Comparison of ENCODE assay signal across 8 cellular contexts in genomic region chr10:52314007-52314821, GRCh38. TPM values are rescaled to one million over a fixed set of nuclear protein-coding genes. Genes with fewer than 3 reads are reported as not detected.
DNase-seq lines count a peak whose midpoint lies in the region; ATAC-seq, FAIRE-seq and TF ChIP-seq lines count a peak whose summit lies in the region.

A gene with protein sequence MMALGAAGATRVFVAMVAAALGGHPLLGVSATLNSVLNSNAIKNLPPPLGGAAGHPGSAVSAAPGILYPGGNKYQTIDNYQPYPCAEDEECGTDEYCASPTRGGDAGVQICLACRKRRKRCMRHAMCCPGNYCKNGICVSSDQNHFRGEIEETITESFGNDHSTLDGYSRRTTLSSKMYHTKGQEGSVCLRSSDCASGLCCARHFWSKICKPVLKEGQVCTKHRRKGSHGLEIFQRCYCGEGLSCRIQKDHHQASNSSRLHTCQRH (plus strand): TSS chr10:52314281. CDS start chr10:52314435, 154 bp downstream.

- no peak within 1 kb of the TSS for H2BK120ac ChIP-seq in H1 (replicated peaks; ENCODE audit: low read depth, low read length)

- H3K4me2 ChIP-seq in SK-N-SH (peak within 1 kb of the TSS; percentile 83), H1 (ENCODE audit: insufficient read depth in 1 of 2, low read depth in 2 of 2, low read length in 2 of 2) (peak within 1 kb of the TSS; percentile 78 to 87)

- no peaks in the 10 kb centered on the region for H3K9me3 ChIP-seq in SK-N-SH
- no peaks in the 10 kb centered on the region for H3K9me3 ChIP-seq in H1 (ENCODE audit: insufficient read depth in 2 of 2, low read depth in 1 of 2, low read length in 1 of 2)
- no peaks in the 10 kb centered on the region for H3K9me3 ChIP-seq in lower lobe of right lung
- no peaks in the 10 kb centered on the region for H3K9me3 ChIP-seq in stomach smooth muscle (ENCODE audit: control insufficient read depth in 2 of 2, low read length in 2 of 2)

- intact Hi-C loops in lower lobe of right lung (cut with DNase I), result loop anchor here (5.0 kb wide), 1 partner anchor 168 kb away; no protein-coding TSS in a partner anchor

- no peak within 1 kb of the TSS for H3K14ac ChIP-seq in H1 (ENCODE audit: insufficient read length)

- no peak; a peak in 1 of 4 replicates for TF ChIP-seq EP300 in SK-N-SH (IDR thresholded peaks at IDR 0.05; ENCODE audit: borderline replicate concordance in 1 of 2, low read depth in 1 of 2, low read length in 1 of 2)
- no peak for TF ChIP-seq EP300 in H1 (IDR thresholded peaks at IDR 0.05; ENCODE audit: borderline replicate concordance in 1 of 2, low read depth in 2 of 2, low read length in 2 of 2)

- H3K9ac ChIP-seq in SK-N-SH (peak within 1 kb of the TSS; percentile 89), H1 (replicated peaks in 1 of 4; ENCODE audit: extremely low read depth in 1 of 4, low read depth in 3 of 4, low read length in 3 of 4) (no peak within 1 kb of the TSS; a peak in 1 of 7 replicates), stomach smooth muscle (ENCODE audit: low read length in 2 of 2) (no peak within 1 kb of the TSS)

- peak within 1 kb of the TSS; percentile 95 for H3K27ac ChIP-seq in SK-N-SH (ENCODE audit: low read depth in 2 of 2, low read length in 1 of 2)
- no peak within 1 kb of the TSS for H3K27ac ChIP-seq in H1 (ENCODE audit: low read depth, low read length)
- no peak within 1 kb of the TSS for H3K27ac ChIP-seq in lower lobe of right lung
- no peak within 1 kb of the TSS for H3K27ac ChIP-seq in stomach smooth muscle (ENCODE audit: low read length)

- no peak within 1 kb of the TSS; the same call in 1 of the 2 replicates for H4K8ac ChIP-seq in H1 (ENCODE audit: extremely low read depth, insufficient read depth, low read length)

- H4K5ac ChIP-seq in H1 (ENCODE audit: insufficient read length, low read depth, low read length), result no peak within 1 kb of the TSS

- TF ChIP-seq CTCF in GM06990 (IDR thresholded peaks at IDR 0.05; ENCODE audit: insufficient read depth, low read length, poor library complexity, severe bottlenecking) (peak; percentile 59), SK-N-SH (IDR thresholded peaks at IDR 0.05) (peak; percentile 94), H1 (IDR thresholded peaks at IDR 0.05; ENCODE audit: control extremely low read depth in 1 of 3, insufficient read depth in 1 of 3, low read depth in 1 of 3, low read length in 3 of 3) (peak; percentile 77 to 90 (median 85)), lower lobe of right lung (IDR thresholded peaks at IDR 0.05) (peak; percentile 66)

- H2BK15ac ChIP-seq in H1 (ENCODE audit: low read length), result no peak within 1 kb of the TSS

- H2AFZ ChIP-seq in SK-N-SH (ENCODE audit: low read depth), result peak within 1 kb of the TSS; percentile 81
- peak within 1 kb of the TSS; percentile 84; the same call in 1 of the 2 replicates for H2AFZ ChIP-seq in H1 (ENCODE audit: low read length)

- WGBS in SK-N-SH (ENCODE audit: low lambda C conversion rate), result 1% methylated on average over 29 of the region's 53 CpGs
- WGBS in H1 (ENCODE audit: extremely low coverage in 1 of 2, insufficient coverage in 1 of 2, insufficient read length in 1 of 2, insufficient replicate concordance in 2 of 2, low coverage in 1 of 2, low lambda C conversion rate in 2 of 2, missing lambda C conversion rate in 1 of 2), 2 experiments, result 3% methylated on average over 49 of the region's 53 CpGs; no CpG with 5 or more reads in 1 of the 2 experiments

- H3K4me1 ChIP-seq in SK-N-SH (ENCODE audit: control insufficient read depth in 1 of 2, insufficient read depth in 2 of 2, low read depth in 1 of 2, low read length in 1 of 2), result peaks cover 6 to 8% of the 10 kb centered on the region in 2 experiments; a peak in 2 of 4 replicates
- peaks cover 4 to 8% (median 6%) of the 10 kb centered on the region in 4 experiments; a peak in 6 of 7 replicates for H3K4me1 ChIP-seq in H1 (replicated peaks in 1 of 4; ENCODE audit: control insufficient read depth in 3 of 4, insufficient read depth in 4 of 4, low read length in 3 of 4)
- H3K4me1 ChIP-seq in lower lobe of right lung, result peaks cover 18% of the 10 kb centered on the region
- H3K4me1 ChIP-seq in stomach smooth muscle (ENCODE audit: control insufficient read depth, insufficient read depth, low read length), result peaks cover 17% of the 10 kb centered on the region

- no peak within 1 kb of the TSS for H2BK20ac ChIP-seq in H1 (ENCODE audit: low read length)

- CTCF ChIA-PET in SK-N-SH (lab: Yijun Ruan, JAX) (interaction anchor here (0.6 to 12.8 kb wide), 19 partner anchors 12 to 779 kb away, joined by 3 to 185 read pairs (median 4); no protein-coding TSS in a partner anchor), H1 (lab: Charles Lee; ENCODE audit: partially characterized antibody) (interaction anchor here (0.6 to 9.2 kb wide), 14 partner anchors 12 to 466 kb away, joined by 3 to 136 read pairs (median 3); no protein-coding TSS in a partner anchor)

- H3K79me2 ChIP-seq in SK-N-SH (ENCODE audit: insufficient read depth) (peaks cover 48% of the 10 kb centered on the region), H1 (ENCODE audit: control insufficient read depth in 1 of 2, insufficient read depth in 2 of 2, low read length in 2 of 2) (no peaks in the 10 kb centered on the region)

- H3K79me1 ChIP-seq in H1 (ENCODE audit: low read depth, low read length), result no peaks in the 10 kb centered on the region

- peak; percentile 52 for TF ChIP-seq RAD21 in SK-N-SH (IDR thresholded peaks at IDR 0.05; ENCODE audit: low read length)
- peak; percentile 65 to 75 for TF ChIP-seq RAD21 in H1 (IDR thresholded peaks at IDR 0.05 in 1 of 2, conservative IDR thresholded peaks at IDR 0.05 in 1 of 2; ENCODE audit: low read depth in 2 of 2, low read length in 2 of 2)

- peaks cover 4% of the 10 kb centered on the region; the same call in 1 of the 2 replicates for H3K23me2 ChIP-seq in H1 (ENCODE audit: low read depth, low read length)

- H3K36me3 ChIP-seq in GM06990 (ENCODE audit: control insufficient read depth, insufficient read depth, low read length), result no peaks in the 10 kb centered on the region
- peaks cover 12 to 19% of the 10 kb centered on the region in 2 experiments for H3K36me3 ChIP-seq in SK-N-SH (replicated peaks in 1 of 2; ENCODE audit: control insufficient read depth in 1 of 2, insufficient read depth in 2 of 2, low read length in 1 of 2)
- H3K36me3 ChIP-seq in H1 (ENCODE audit: control insufficient read depth in 2 of 4, insufficient read depth in 4 of 4, low read length in 3 of 4), result no peaks in the 10 kb centered on the region
- H3K36me3 ChIP-seq in lower lobe of right lung, result no peaks in the 10 kb centered on the region
- no peaks in the 10 kb centered on the region for H3K36me3 ChIP-seq in stomach smooth muscle (ENCODE audit: control insufficient read depth in 2 of 2, insufficient read depth in 2 of 2, low read length in 2 of 2)

- H4K91ac ChIP-seq in H1 (replicated peaks; ENCODE audit: insufficient read length, low read length), result no peak within 1 kb of the TSS

- H3K27me3 ChIP-seq in GM06990 (replicated peaks; ENCODE audit: control insufficient read depth, insufficient read depth, low read length) (peaks cover 6% of the 10 kb centered on the region), SK-N-SH (ENCODE audit: insufficient read depth) (no peaks in the 10 kb centered on the region), H1 (replicated peaks in 1 of 4; ENCODE audit: control insufficient read depth in 3 of 4, extremely low read depth in 1 of 4, insufficient read depth in 3 of 4, low read length in 3 of 4) (peaks cover 46 to 75% (median 64%) of the 10 kb centered on the region in 4 experiments), lower lobe of right lung (ENCODE audit: low read depth) (peaks cover 29% of the 10 kb centered on the region), stomach smooth muscle (ENCODE audit: control insufficient read depth in 1 of 2, insufficient read depth in 2 of 2, low read length in 2 of 2) (peaks cover 18 to 32% of the 10 kb centered on the region in 2 donors)

- TF ChIP-seq POLR2A in H1 (IDR thresholded peaks at IDR 0.05; ENCODE audit: control extremely low read depth in 1 of 2, low read depth in 2 of 2, low read length in 2 of 2), result peak in 1 of 2 experiments; percentile 54; a peak in 1 of 3 replicates

- no peak within 1 kb of the TSS for H2BK12ac ChIP-seq in H1 (ENCODE audit: low read depth, low read length)

- no peak within 1 kb of the TSS for H3K4me3 ChIP-seq in GM06990 (replicated peaks; ENCODE audit: low read depth, low read length)
- H3K4me3 ChIP-seq in SK-N-SH (ENCODE audit: low read depth in 2 of 2, low read length in 1 of 2), result peak within 1 kb of the TSS; percentile 95 to 99
- peak within 1 kb of the TSS; percentile 57 to 71 (median 66) for H3K4me3 ChIP-seq in H1 (ENCODE audit: extremely low read depth in 1 of 4, insufficient read depth in 2 of 4, low read depth in 3 of 4, low read length in 4 of 4)
- H3K4me3 ChIP-seq in lower lobe of right lung, result peak within 1 kb of the TSS; percentile 61
- peak within 1 kb of the TSS; percentile 52 to 74 for H3K4me3 ChIP-seq in stomach smooth muscle (ENCODE audit: low read length in 2 of 2)

- no peak within 1 kb of the TSS for H3K4ac ChIP-seq in H1 (replicated peaks; ENCODE audit: insufficient read length, low read depth, low read length)

- FAIRE-seq in H1 (lab: Jason Lieb, UNC), result no peak

- no peaks in the 10 kb centered on the region for H3K9me2 ChIP-seq in SK-N-SH

- H3F3A ChIP-seq in SK-N-SH (replicated peaks; ENCODE audit: insufficient read depth), result peaks cover 44% of the 10 kb centered on the region

- H3K23ac ChIP-seq in H1 (ENCODE audit: insufficient read length), result no peak within 1 kb of the TSS

- ATAC-seq in HG02884 (IDR thresholded peaks at IDR 0.05; ENCODE audit: unreplicated experiment) (peak; percentile 54), lower lobe of right lung (peak; percentile 88 to 91), HG03025 (IDR thresholded peaks at IDR 0.05; ENCODE audit: low FRiP score, unreplicated experiment) (no peak), HG03521 (IDR thresholded peaks at IDR 0.05; ENCODE audit: unreplicated experiment) (no peak)

- POLR2A ChIA-PET in SK-N-SH (lab: Yijun Ruan, JAX), result interaction anchor here (0.5 to 1.1 kb wide), 6 partner anchors 8 to 308 kb away, joined by 3 to 5 read pairs (median 3); no protein-coding TSS in a partner anchor
- POLR2A ChIA-PET in H1 (lab: Charles Lee; ENCODE audit: partially characterized antibody), result interaction anchor here (1.3 kb wide), 1 partner anchor 15 kb away, joined by 3 read pairs; no protein-coding TSS in a partner anchor

- H2AK5ac ChIP-seq in H1 (ENCODE audit: low read depth, low read length), result no peak within 1 kb of the TSS

- 0 out of 2 replicates have a peak within 1 kb of the TSS, but pooled peaks have one; percentile 9 for H3K18ac ChIP-seq in H1 (ENCODE audit: extremely low read depth, low read length)

- no peak within 1 kb of the TSS for H2BK5ac ChIP-seq in H1 (ENCODE audit: low read depth, low read length)

- H3K56ac ChIP-seq in H1 (replicated peaks; ENCODE audit: insufficient read length, low read depth, low read length), result no peak within 1 kb of the TSS

- H4K20me1 ChIP-seq in SK-N-SH (ENCODE audit: insufficient read depth) (no peaks in the 10 kb centered on the region), H1 (replicated peaks in 1 of 2; ENCODE audit: control insufficient read depth in 1 of 2, insufficient read depth in 2 of 2, low read length in 2 of 2) (peaks cover 0 to 2% of the 10 kb centered on the region in 2 experiments)

- DNase-seq in GM06990 (ENCODE audit: extremely low read depth, insufficient read length), result peak; percentile 23
- peak; percentile 89 for DNase-seq in SK-N-SH
- peak; percentile 68 to 95 for DNase-seq in H1 (ENCODE audit: low read depth in 1 of 2, low spot score in 2 of 2)
- peak; percentile 62 for DNase-seq in lower lobe of right lung

RNA-seq across cellular contexts. Expression of the gene that starts here (rescaled TPM):
- 225 and 372 TPM in 2 replicates for polyA plus RNA-seq in SK-N-SH (2012; rRNA removed)
- polyA plus RNA-seq in SK-N-SH (2012; cell fraction: cytosol; rRNA removed), result 315 and 346 TPM in 2 replicates
- polyA plus RNA-seq in SK-N-SH (2012; cell fraction: nucleus; rRNA removed), result 438 and 447 TPM in 2 replicates
- total RNA-seq in H1 (2021; fragmentation: NEBNext Ultra II Directional; extraction: Animal tissue kit (Norgen Biotek cat#: 25700)), result 0.21 and 0.61 TPM in 2 replicates
- polyA plus RNA-seq in H1 (2011; rRNA removed), result 0.25 and 0.36 TPM in 2 replicates
- polyA plus RNA-seq in H1 (2011; cell fraction: cytosol; rRNA removed), result 0.41 TPM
- 0.57 TPM for polyA plus RNA-seq in H1 (2011; cell fraction: nucleus; rRNA removed)
- 0.41 to 1.2 TPM (median 0.73 TPM) in 4 replicates for polyA plus RNA-seq in H1 (2012, experiment 1 of 2)
- 1.2 TPM for polyA plus RNA-seq in H1 (2012, experiment 2 of 2)
- 0.22 TPM for polyA plus RNA-seq in H1 (2013, experiment 1 of 2)
- polyA plus RNA-seq in H1 (2013, experiment 2 of 2), result 0.46 TPM
- polyA minus RNA-seq in H1 (2011; rRNA and poly(A)+ RNA removed), result 0.44 and 0.46 TPM in 2 replicates
- polyA minus RNA-seq in H1 (2011; cell fraction: cytosol; rRNA and poly(A)+ RNA removed), result not detected
- 3.9 TPM for polyA minus RNA-seq in H1 (2011; cell fraction: nucleus; rRNA and poly(A)+ RNA removed)
- total RNA-seq in lower lobe of right lung, result 2.5 TPM

Comparison
In these comparisons a context has a peak if more than half of its experiments do, and no peak if none do; other contexts are left out.
1. RNA of the gene that starts here (polyA plus RNA-seq): 225 to 447 TPM in SK-N-SH; 0.22 to 1.2 TPM in H1; every median in the first group is over 100 times any median in the second.
2. DNase-seq: peak in every context shown above with its lines; median percentile 89 in SK-N-SH; 82 in H1; 62 in lower lobe of right lung; 23 in GM06990.
3. ATAC-seq: peak in HG02884 (single experiment) and lower lobe of right lung (2 of 2); none in HG03025 (single experiment) and HG03521 (single experiment).
4. H3K27ac ChIP-seq: peak in SK-N-SH (2 of 2); none in H1 (single experiment), lower lobe of right lung (single experiment) and stomach smooth muscle (single experiment).
5. Peak in every context shown above with its lines, with median percentiles within 50 percentile points of each other: CTCF ChIP-seq.